ENCODE assay signal across 8 cellular contexts in genomic region chr14:35403085-35403396, GRCh38. TPM values are rescaled to one million over a fixed set of nuclear protein-coding genes. Genes with fewer than 3 reads are reported as not detected.
DNase-seq lines count a peak whose midpoint lies in the region; ATAC-seq and TF ChIP-seq lines count a peak whose summit lies in the region.

No MANE protein-coding gene starts in this region.

- H3K27ac ChIP-seq in cardiac muscle cell: peak overlapping the region; percentile 94

- H3K27me3 ChIP-seq in cardiac muscle cell: no peaks in the 10 kb centered on the region
- no peaks in the 10 kb centered on the region for H3K27me3 ChIP-seq in skeletal muscle satellite cell (ENCODE audit: control insufficient read depth, insufficient read depth, low read length)

- no peak for ATAC-seq in GM21528 (IDR thresholded peaks at IDR 0.05; ENCODE audit: low FRiP score, unreplicated experiment)

- H3K4me1 ChIP-seq in cardiac muscle cell (ENCODE audit: low read depth) (peaks cover 34% of the 10 kb centered on the region), skeletal muscle satellite cell (ENCODE audit: control insufficient read depth, insufficient read depth, low read length) (peaks cover 46% of the 10 kb centered on the region)

- H3K4me3 ChIP-seq in cardiac muscle cell (peak overlapping the region; percentile 79), skeletal muscle satellite cell (ENCODE audit: low read length) (peak overlapping the region; percentile 85)

- intact Hi-C loops in activated naive CD4-positive, alpha-beta T cell treated with anti-CD3 and anti-CD28 coated beads for 36 hours (cut with micrococcal nuclease): loop anchor here (5.0 kb wide), 2 partner anchors 771 to 914 kb away; partner anchors contain the start of gene SNX6

- H3K9me3 Mint-ChIP-seq in activated naive CD4-positive, alpha-beta T cell treated with anti-CD3 and anti-CD28 coated beads for 36 hours: no peaks in the 10 kb centered on the region

- H3K4me2 ChIP-seq in skeletal muscle satellite cell (ENCODE audit: low read length): peak overlapping the region; percentile 88

- DNase-seq in DMS79 (lab: John Stamatoyannopoulos, UW): peak; percentile 42
- no peak for DNase-seq in DMS79 treated with DMSO at 0.1 percent for 48 hours (lab: John Stamatoyannopoulos, UW)
- DNase-seq in activated naive CD4-positive, alpha-beta T cell treated with anti-CD3 and anti-CD28 coated beads for 36 hours: peak; percentile 48
- peak in 1 of 2 donors; percentile 59 for DNase-seq in cardiac muscle cell (ENCODE audit: low read depth in 1 of 2, low spot score in 1 of 2)
- DNase-seq in NCI-H146 (lab: John Stamatoyannopoulos, UW): no peak
- DNase-seq in NCI-H1092 treated with DMSO at 0.1 percent for 48 hours (lab: John Stamatoyannopoulos, UW): no peak

- TF ChIP-seq CTCF in cardiac muscle cell (IDR thresholded peaks at IDR 0.05; ENCODE audit: low read depth, low read length): no peak

- peaks cover 28% of the 10 kb centered on the region for H3K36me3 ChIP-seq in cardiac muscle cell
- H3K36me3 ChIP-seq in skeletal muscle satellite cell (ENCODE audit: insufficient read depth, low read length): peaks cover 39% of the 10 kb centered on the region

- H3K9me3 ChIP-seq in cardiac muscle cell (ENCODE audit: low read depth): no peaks in the 10 kb centered on the region
- H3K9me3 ChIP-seq in skeletal muscle satellite cell (replicated peaks; ENCODE audit: low read length): no peaks in the 10 kb centered on the region

- H3K4me3 Mint-ChIP-seq in activated naive CD4-positive, alpha-beta T cell treated with anti-CD3 and anti-CD28 coated beads for 36 hours: peak overlapping the region; percentile 98

- CTCF ChIA-PET in activated naive CD4-positive, alpha-beta T cell treated with anti-CD3 and anti-CD28 coated beads for 36 hours (lab: Charles Lee): interaction anchor here (0.7 to 5.0 kb wide), 8 partner anchors 9 to 173 kb away, joined by 3 to 40 read pairs (median 10); no protein-coding TSS in a partner anchor

- H3K9ac ChIP-seq in skeletal muscle satellite cell (ENCODE audit: low read depth, low read length): peak overlapping the region; percentile 92

- no peaks in the 10 kb centered on the region for H3K27me3 Mint-ChIP-seq in activated naive CD4-positive, alpha-beta T cell treated with anti-CD3 and anti-CD28 coated beads for 36 hours (ENCODE audit: low read depth)

- H3K27ac Mint-ChIP-seq in activated naive CD4-positive, alpha-beta T cell treated with anti-CD3 and anti-CD28 coated beads for 36 hours: peak overlapping the region; percentile 99

- peaks cover 45% of the 10 kb centered on the region for H3K4me1 Mint-ChIP-seq in activated naive CD4-positive, alpha-beta T cell treated with anti-CD3 and anti-CD28 coated beads for 36 hours (ENCODE audit: low read depth)

- peaks cover 50% of the 10 kb centered on the region for H3K36me3 Mint-ChIP-seq in activated naive CD4-positive, alpha-beta T cell treated with anti-CD3 and anti-CD28 coated beads for 36 hours (ENCODE audit: low read depth)

RNA-seq across cellular contexts. Expression of gene NFKBIA, which starts 1.5 kb away (rescaled TPM):
- total RNA-seq in activated naive CD4-positive, alpha-beta T cell treated with anti-CD3 and anti-CD28 coated beads for 36 hours: 100 to 1,000 TPM; 289 to 293 TPM
- total RNA-seq in cardiac muscle cell: 99.6 and 148 TPM in 2 replicates
- 64.1 and 79.1 TPM in 2 replicates for polyA plus RNA-seq in cardiac muscle cell
- total RNA-seq in skeletal muscle satellite cell (2012; rRNA removed): 118 and 123 TPM in 2 replicates

Comparison
In these comparisons a context has a peak if more than half of its experiments do, and no peak if none do; other contexts are left out.
1. DNase-seq: peak in DMS79 (single experiment) and activated naive CD4-positive, alpha-beta T cell treated with anti-CD3 and anti-CD28 coated beads for 36 hours (single experiment); none in DMS79 treated with DMSO at 0.1 percent for 48 hours (single experiment), NCI-H146 (single experiment) and NCI-H1092 treated with DMSO at 0.1 percent for 48 hours (single experiment).